14 cellular contexts compared by ENCODE assay signal in the genomic region with DNA sequence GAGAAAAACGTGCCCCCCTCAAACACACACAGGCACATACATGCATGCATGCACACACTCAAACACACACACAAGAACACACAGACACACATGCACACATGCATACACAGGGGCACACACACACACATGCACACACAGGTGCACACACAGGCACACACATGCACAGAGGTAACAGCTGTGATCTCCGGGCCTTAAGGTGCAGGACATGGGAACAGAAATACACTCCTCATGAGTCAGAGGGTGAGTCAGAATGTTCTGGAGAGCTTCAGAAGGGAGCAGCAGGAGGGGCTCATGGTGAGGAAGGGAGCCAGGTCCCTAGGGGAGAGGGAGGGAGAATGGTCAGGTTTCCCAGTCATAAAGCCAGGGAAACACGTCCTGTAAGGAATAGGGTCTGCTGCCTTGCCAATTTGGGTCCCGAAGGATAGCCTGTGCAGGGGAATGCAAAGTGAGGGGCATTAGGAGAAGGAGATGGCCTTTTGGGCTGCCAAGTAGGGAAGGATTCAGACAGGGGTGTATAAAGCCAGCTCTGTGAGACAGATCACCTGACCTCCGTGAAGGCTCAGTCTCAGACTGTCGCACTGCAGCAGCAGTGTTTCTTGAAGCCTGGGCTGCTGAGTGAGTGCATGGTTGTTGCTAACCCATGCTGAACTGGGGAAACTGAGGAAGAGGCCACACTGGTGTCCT.
DNase-seq lines count a peak whose midpoint lies in the region; FAIRE-seq and TF ChIP-seq lines count a peak whose summit lies in the region.
"Had no signal": no experiment of that assay in that cellular context is flagged by ENCODE, and none has a peak within 500 bp of the region (broad histone marks: within the 10 kb centered on the region; RNA-seq: fewer than 3 reads in every experiment).

No MANE protein-coding gene starts in this region.

- H3K4me3 Mint-ChIP-seq in endothelial cell (ENCODE audit: unreplicated experiment): no peak overlapping the region
- H3K4me3 Mint-ChIP-seq: activated CD4-positive, alpha-beta T cell treated with anti-CD3 and anti-CD28 coated beads, Interleukin-2, amount 10 ng/mL, durations not matched to agents 7 days and 5 days; activated naive CD8-positive, alpha-beta T cell; CD4-positive, CD25-positive, alpha-beta regulatory T cell had no signal

- H3K36me3 Mint-ChIP-seq in endothelial cell (ENCODE audit: low read depth, unreplicated experiment): no peaks in the 10 kb centered on the region
- H3K36me3 Mint-ChIP-seq: activated naive CD8-positive, alpha-beta T cell; CD4-positive, CD25-positive, alpha-beta regulatory T cell had no signal

- intact Hi-C loops in kidney (cut with DNase I): no loop called here

- no peak overlapping the region for H3K56ac ChIP-seq in mesendoderm (ENCODE audit: low read length)

- H2BK15ac ChIP-seq in mesendoderm (replicated peaks; ENCODE audit: low read depth): no peak overlapping the region

- H3K4me1 Mint-ChIP-seq in endothelial cell (ENCODE audit: unreplicated experiment): peaks cover 4% of the 10 kb centered on the region
- H3K4me1 Mint-ChIP-seq: activated CD4-positive, alpha-beta T cell treated with anti-CD3 and anti-CD28 coated beads, Interleukin-2, amount 10 ng/mL, durations not matched to agents 7 days and 5 days; CD4-positive, CD25-positive, alpha-beta regulatory T cell had no signal

- no peak overlapping the region for H2BK5ac ChIP-seq in mesendoderm (ENCODE audit: low read length)

- H3K9me3 ChIP-seq in kidney (ENCODE audit: control insufficient read depth in 1 of 2, low read length in 2 of 2): no peaks in the 10 kb centered on the region

- H3K18ac ChIP-seq in mesendoderm (ENCODE audit: low read length): no peak overlapping the region

- H3K79me2 ChIP-seq in mesendoderm (ENCODE audit: control insufficient read depth, insufficient read depth, low read length): no peaks in the 10 kb centered on the region

- H3K27ac ChIP-seq in mesendoderm (ENCODE audit: low read depth, low read length) (no peak overlapping the region), kidney (ENCODE audit: low read depth in 2 of 2, low read length in 2 of 2) (no peak overlapping the region)

- FAIRE-seq in HTR-8/SVneo (lab: Jason Lieb, UNC) (peak; percentile 92), bronchial epithelial cell (lab: Jason Lieb, UNC) (peak; percentile 96), kidney (lab: Jason Lieb, UNC) (no peak)
- FAIRE-seq: GM18507 had no signal

- H2AK5ac ChIP-seq in mesendoderm (ENCODE audit: low read length): no peak overlapping the region

- no peak overlapping the region for H3K4ac ChIP-seq in mesendoderm (ENCODE audit: low read depth, low read length)

- H4K8ac ChIP-seq in mesendoderm (ENCODE audit: low read depth, low read length): no peak overlapping the region

- H3K4me3 ChIP-seq in bronchial epithelial cell (ENCODE audit: low read depth, low read length): no peak overlapping the region
- no peak overlapping the region for H3K4me3 ChIP-seq in mesendoderm (ENCODE audit: low read length)
- no peak overlapping the region for H3K4me3 ChIP-seq in kidney (ENCODE audit: low read length in 2 of 2)

- H3K27me3 Mint-ChIP-seq in endothelial cell (ENCODE audit: unreplicated experiment): no peaks in the 10 kb centered on the region
- H3K27me3 Mint-ChIP-seq: activated CD4-positive, alpha-beta T cell treated with anti-CD3 and anti-CD28 coated beads, Interleukin-2, amount 10 ng/mL, durations not matched to agents 7 days and 5 days had no signal

- no peaks in the 10 kb centered on the region for H3K79me1 ChIP-seq in mesendoderm (ENCODE audit: low read length)

- H3K27ac Mint-ChIP-seq in endothelial cell (ENCODE audit: unreplicated experiment): no peak overlapping the region
- H3K27ac Mint-ChIP-seq: activated CD4-positive, alpha-beta T cell treated with anti-CD3 and anti-CD28 coated beads, Interleukin-2, amount 10 ng/mL, durations not matched to agents 7 days and 5 days; activated naive CD8-positive, alpha-beta T cell; CD4-positive, CD25-positive, alpha-beta regulatory T cell had no signal

- TF ChIP-seq CTCF in bronchial epithelial cell (IDR thresholded peaks at IDR 0.05; ENCODE audit: insufficient read depth, low read length, severe bottlenecking) (no peak), kidney (IDR thresholded peaks at IDR 0.05; ENCODE audit: borderline replicate concordance, extremely low read depth, insufficient read depth) (no peak), endothelial cell (IDR thresholded peaks at IDR 0.05; ENCODE audit: unreplicated experiment) (no peak)

- H3K4me1 ChIP-seq in mesendoderm (ENCODE audit: control insufficient read depth, low read depth, low read length) (no peaks in the 10 kb centered on the region), kidney (ENCODE audit: control insufficient read depth in 1 of 2, insufficient read depth in 1 of 2, low read depth in 1 of 2, low read length in 2 of 2) (peaks cover 0 to 6% of the 10 kb centered on the region in 2 donors)

- H4K5ac ChIP-seq in mesendoderm (ENCODE audit: low read length): no peak overlapping the region

- no peaks in the 10 kb centered on the region for H3K27me3 ChIP-seq in bronchial epithelial cell (ENCODE audit: control insufficient read depth, insufficient read depth, low read length)
- no peaks in the 10 kb centered on the region for H3K27me3 ChIP-seq in mesendoderm (ENCODE audit: insufficient read depth, low read length, poor library complexity)

- no peak overlapping the region for H3K23ac ChIP-seq in mesendoderm (ENCODE audit: low read length)

- no CpG with 5 or more reads among the region's 6 CpGs for WGBS in mesendoderm (ENCODE audit: extremely low coverage, insufficient coverage, low lambda C conversion rate)

- no peak overlapping the region for H2BK120ac ChIP-seq in mesendoderm (ENCODE audit: low read depth, low read length)

- H3K9ac ChIP-seq in mesendoderm (ENCODE audit: low read length) (no peak overlapping the region), kidney (ENCODE audit: low read length in 2 of 2) (no peak overlapping the region)

- no peaks in the 10 kb centered on the region for H3K36me3 ChIP-seq in bronchial epithelial cell (ENCODE audit: control insufficient read depth, insufficient read depth, low read length)
- H3K36me3 ChIP-seq in mesendoderm (ENCODE audit: control insufficient read depth, insufficient read depth, low read length): no peaks in the 10 kb centered on the region
- H3K36me3 ChIP-seq in kidney (ENCODE audit: control insufficient read depth in 1 of 2, insufficient read depth in 2 of 2, low read length in 2 of 2): no peaks in the 10 kb centered on the region

- H3K9me3 Mint-ChIP-seq in endothelial cell (ENCODE audit: unreplicated experiment): no peaks in the 10 kb centered on the region
- H3K9me3 Mint-ChIP-seq: activated CD4-positive, alpha-beta T cell treated with anti-CD3 and anti-CD28 coated beads, Interleukin-2, amount 10 ng/mL, durations not matched to agents 7 days and 5 days had no signal

- no peak overlapping the region for H3K4me2 ChIP-seq in mesendoderm (ENCODE audit: low read length)

- DNase-seq in AG08395 (ENCODE audit: low spot score): peak; percentile 76
- no peak for DNase-seq in HTR-8/SVneo (ENCODE audit: insufficient read length, low spot score)
- DNase-seq in bronchial epithelial cell (ENCODE audit: low read depth): peak; percentile 95
- DNase-seq in mesendoderm: peak; percentile 61
- no peak for DNase-seq in NCI-H2107 (lab: John Stamatoyannopoulos, UW)
- no peak for DNase-seq in kidney
- DNase-seq in endothelial cell (ENCODE audit: low spot score): no peak
- DNase-seq in NCI-H526 treated with DMSO at 0.1 percent for 48 hours (lab: John Stamatoyannopoulos, UW): no peak
- DNase-seq: activated CD4-positive, alpha-beta T cell treated with anti-CD3 and anti-CD28 coated beads, Interleukin-2, amount 10 ng/mL, durations not matched to agents 7 days and 5 days; CD4-positive, CD25-positive, alpha-beta regulatory T cell; NCI-H1436; substantia nigra had no signal

Comparison
In these comparisons a context has a peak if more than half of its experiments do, and no peak if none do; other contexts are left out.
1. DNase-seq: peak in AG08395 (single experiment), bronchial epithelial cell (single experiment) and mesendoderm (single experiment); none in HTR-8/SVneo (single experiment), NCI-H2107 (single experiment), kidney (single experiment), endothelial cell (single experiment) and NCI-H526 treated with DMSO at 0.1 percent for 48 hours (single experiment).